Comparison of ENCODE assay signal across 27 cellular contexts in the genomic region with DNA sequence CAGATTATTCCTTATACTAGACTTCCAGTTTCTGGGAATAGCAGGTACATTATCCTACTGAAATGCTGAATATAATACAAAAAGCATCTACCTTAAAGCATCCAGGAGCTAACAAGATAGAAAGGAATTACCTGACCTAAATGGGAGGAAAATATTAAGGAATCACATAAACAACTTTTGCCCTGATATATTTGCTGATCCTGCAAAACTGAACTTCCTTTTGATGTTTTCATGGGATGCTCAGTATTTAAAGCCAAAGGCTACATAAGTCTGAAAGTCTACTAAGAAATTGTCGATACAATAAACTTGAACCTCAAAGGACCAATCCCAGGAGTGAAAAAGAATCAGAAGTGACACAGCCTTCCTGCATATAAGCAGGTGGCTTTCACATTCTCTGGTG.
"Had no signal": no experiment of that assay in that cellular context is flagged by ENCODE, and none has a peak within 500 bp of the region (broad histone marks: within the 10 kb centered on the region; RNA-seq: fewer than 3 reads in every experiment).

No MANE protein-coding gene starts in this region.

- H3K4me1 Mint-ChIP-seq: activated B cell treated with CpG ODN at 0.5 μM for 24 hours; activated CD4-positive, alpha-beta T cell treated with anti-CD3 and anti-CD28 coated beads, Interleukin-2, amount 10 ng/mL, durations not matched to agents 7 days and 5 days; activated T-helper 17 cell treated with anti-CD3 and anti-CD28 coated beads, Interleukin-2, amount 50 U/mL, for 72 hours had no signal

- H3K27me3 Mint-ChIP-seq: activated B cell treated with CpG ODN at 0.5 μM for 24 hours; activated CD4-positive, alpha-beta memory T cell treated with anti-CD3 and anti-CD28 coated beads for 36 hours; activated naive CD8-positive, alpha-beta T cell had no signal

- H3K9me3 Mint-ChIP-seq: activated CD4-positive, alpha-beta T cell treated with anti-CD3 and anti-CD28 coated beads, Interleukin-2, amount 10 ng/mL, durations not matched to agents 7 days and 5 days; activated T-helper 17 cell treated with anti-CD3 and anti-CD28 coated beads, Interleukin-2, amount 50 U/mL, for 72 hours had no signal

- H3K36me3 Mint-ChIP-seq: activated CD4-positive, alpha-beta memory T cell treated with anti-CD3 and anti-CD28 coated beads for 36 hours; activated naive CD8-positive, alpha-beta T cell; T-cell had no signal

- ATAC-seq: activated T-cell treated with anti-CD3 and anti-CD28 coated beads, Interleukin-2, amount 50 U/mL, for 4 hours; activated T-helper 17 cell treated with anti-CD3 and anti-CD28 coated beads, Interleukin-2, amount 50 U/mL, for 72 hours; T-cell had no signal

- H3K36me3 ChIP-seq: brain microvascular endothelial cell, cardiac muscle cell had no signal

- H3K4me3 Mint-ChIP-seq: activated B cell treated with CpG ODN at 0.5 μM for 24 hours; activated CD4-positive, alpha-beta memory T cell treated with anti-CD3 and anti-CD28 coated beads for 36 hours; activated CD4-positive, alpha-beta T cell treated with anti-CD3 and anti-CD28 coated beads, Interleukin-2, amount 10 ng/mL, durations not matched to agents 7 days and 5 days; activated naive CD4-positive, alpha-beta T cell treated with anti-CD3 and anti-CD28 coated beads for 36 hours; activated naive CD8-positive, alpha-beta T cell; activated T-cell treated with anti-CD3 and anti-CD28 coated beads, Interleukin-2, amount 50 U/mL, for 4 hours; activated T-helper 17 cell treated with anti-CD3 and anti-CD28 coated beads, Interleukin-2, amount 50 U/mL, for 72 hours; T-cell had no signal

- H3K27ac Mint-ChIP-seq: activated B cell treated with CpG ODN at 0.5 μM for 24 hours; activated CD4-positive, alpha-beta memory T cell treated with anti-CD3 and anti-CD28 coated beads for 36 hours; activated CD4-positive, alpha-beta T cell treated with anti-CD3 and anti-CD28 coated beads, Interleukin-2, amount 10 ng/mL, durations not matched to agents 7 days and 5 days; activated naive CD4-positive, alpha-beta T cell treated with anti-CD3 and anti-CD28 coated beads for 36 hours; activated naive CD8-positive, alpha-beta T cell; activated T-helper 17 cell treated with anti-CD3 and anti-CD28 coated beads, Interleukin-2, amount 50 U/mL, for 72 hours; T-cell had no signal

- H3K27me3 ChIP-seq: brain microvascular endothelial cell, cardiac muscle cell had no signal

- H3K4me3 ChIP-seq: cardiac muscle cell had no signal

- H3K27ac ChIP-seq: cardiac muscle cell had no signal

- DNase-seq: activated B cell treated with CpG ODN at 0.5 μM for 24 hours; activated CD4-positive, alpha-beta memory T cell treated with anti-CD3 and anti-CD28 coated beads for 36 hours; activated CD4-positive, alpha-beta T cell treated with anti-CD3 and anti-CD28 coated beads for 1 hour; activated CD4-positive, alpha-beta T cell treated with anti-CD3 and anti-CD28 coated beads, Interleukin-2, amount 10 ng/mL, durations not matched to agents 7 days and 5 days; activated CD8-positive, alpha-beta memory T cell treated with anti-CD3 and anti-CD28 coated beads for 24 hours; activated gamma-delta T cell; activated naive CD4-positive, alpha-beta T cell treated with anti-CD3 and anti-CD28 coated beads for 36 hours; activated T-cell treated with anti-CD3 and anti-CD28 coated beads, Interleukin-2, amount 50 U/mL, for 4 hours; amygdala; brain microvascular endothelial cell; KG1; MV-4-11; NCI-H1092 treated with DMSO at 0.1 percent for 48 hours; NCI-H1417 treated with DMSO at 0.1 percent for 48 hours; NCI-H1694; NCI-H2029; NCI-H2107; NCI-H510A treated with DMSO at 0.1 percent for 48 hours; NCI-H69; PC-3; SHP77; T-cell; T-helper 2 cell; T1000 had no signal
